5 cellular contexts compared by ENCODE assay signal in genomic region chr9:87718231-87718630, GRCh38.
"Had no signal": no experiment of that assay in that cellular context is flagged by ENCODE, and none has a peak within 500 bp of the region (broad histone marks: within the 10 kb centered on the region; RNA-seq: fewer than 3 reads in every experiment).

No MANE protein-coding gene starts in this region.

- H3K4me3 Mint-ChIP-seq: GM23338, H9 had no signal

- H3K4me2 ChIP-seq: GM23338 had no signal

- H2AFZ ChIP-seq: GM23338 had no signal

- DNase-seq: H9, HCEC 1CT, IMR-90 had no signal

- H3K4me3 ChIP-seq: GM23338, K562 had no signal

- H3K27ac Mint-ChIP-seq: GM23338, H9 had no signal

- H3K4me1 Mint-ChIP-seq: GM23338 had no signal

- H3K9me3 Mint-ChIP-seq: GM23338, H9 had no signal
